In genomic region chr5:694042-694431, GRCh38 we compare ENCODE assay signal across 9 cellular contexts. TPM values are rescaled to one million over a fixed set of nuclear protein-coding genes. Genes with fewer than 3 reads are reported as not detected.
DNase-seq lines count a peak whose midpoint lies in the region; ATAC-seq, FAIRE-seq and TF ChIP-seq lines count a peak whose summit lies in the region.
"Not testable (repeated sequence)": the region's sequence is repeated elsewhere in the genome, so short reads cannot be mapped to it uniquely, and the experiment has no call there.
"Had no signal": no experiment of that assay in that cellular context is flagged by ENCODE, and none has a peak within 500 bp of the region (broad histone marks: within the 10 kb centered on the region; RNA-seq: fewer than 3 reads in every experiment).

No MANE protein-coding gene starts in this region.

- H3K27me3 Mint-ChIP-seq in Calu3 (ENCODE audit: unreplicated experiment): peaks cover 30% of the 10 kb centered on the region

- not testable (repeated sequence) for FAIRE-seq in kidney (lab: Jason Lieb, UNC); pancreas (lab: Jason Lieb, UNC)

- H3K27ac ChIP-seq in Peyer's patch (peak overlapping the region in 2 of 4 donors; percentile 83 to 90), esophagus muscularis mucosa (replicated peaks in 1 of 4) (peak overlapping the region in 3 of 4 donors; percentile 83 to 91 (median 88))
- not testable (repeated sequence) for H3K27ac ChIP-seq in kidney (ENCODE audit: low read depth in 2 of 2, low read length in 2 of 2); pancreas; tibial nerve

- not testable (repeated sequence) for TF ChIP-seq CTCF in Calu3 (IDR thresholded peaks at IDR 0.05; ENCODE audit: unreplicated experiment); Peyer's patch (IDR thresholded peaks at IDR 0.05); esophagus muscularis mucosa (IDR thresholded peaks at IDR 0.05); kidney (IDR thresholded peaks at IDR 0.05; ENCODE audit: borderline replicate concordance, extremely low read depth, insufficient read depth); pancreas (IDR thresholded peaks at IDR 0.05); tibial nerve (IDR thresholded peaks at IDR 0.05)

- H3K36me3 Mint-ChIP-seq in Calu3 (ENCODE audit: insufficient read depth, unreplicated experiment): not testable (repeated sequence)

- peak overlapping the region; percentile 51 for H3K4me3 Mint-ChIP-seq in Calu3 (ENCODE audit: low read depth, unreplicated experiment)

- not testable (repeated sequence) for DNase-seq in Calu3; esophagus muscularis mucosa (ENCODE audit: extremely low spot score); tibial nerve (ENCODE audit: low spot score in 2 of 2)
- DNase-seq in Peyer's patch (peak in 1 of 3 donors; percentile 47), kidney (peak; percentile 76), pancreas (peak in 5 of 6 donors; percentile 31 to 73 (median 66))
- DNase-seq in activated effector memory CD4-positive, alpha-beta T cell treated with anti-CD3 and anti-CD28 coated beads, Interleukin-2, amount 50 U/mL, for 16 hours: peak; percentile 70

- not testable (repeated sequence) for TF ChIP-seq POLR2A in Peyer's patch (IDR thresholded peaks at IDR 0.05); esophagus muscularis mucosa (IDR thresholded peaks at IDR 0.05; ENCODE audit: low read depth); tibial nerve (IDR thresholded peaks at IDR 0.05)

- H3K4me3 ChIP-seq in Peyer's patch (peak overlapping the region in 3 of 4 donors; percentile 56 to 95 (median 87)), esophagus muscularis mucosa (peak overlapping the region; percentile 61 to 68 (median 66)), pancreas (peak overlapping the region in 3 of 4 donors; percentile 43 to 65 (median 44)), tibial nerve (peak overlapping the region in 3 of 4 donors; percentile 42 to 67 (median 61))
- not testable (repeated sequence) for H3K4me3 ChIP-seq in kidney (ENCODE audit: low read length in 2 of 2)

- CTCF ChIA-PET in Calu3 (lab: Charles Lee): not testable (repeated sequence)

- ATAC-seq in HG03135 (IDR thresholded peaks at IDR 0.05; ENCODE audit: unreplicated experiment) (peak; percentile 11), pancreas (peak; percentile 11 to 42 (median 24))

- not testable (repeated sequence) for H3K9me3 Mint-ChIP-seq in Calu3 (ENCODE audit: low read depth, unreplicated experiment)

- H3K27me3 ChIP-seq in Peyer's patch, esophagus muscularis mucosa, pancreas, tibial nerve: not testable (repeated sequence)

- not testable (repeated sequence) for BruUV-seq in Calu3 (replicated peaks; lab: Mats Ljungman, UMichigan)

- not testable (repeated sequence) for TF ChIP-seq EP300 in esophagus muscularis mucosa (IDR thresholded peaks at IDR 0.05); tibial nerve (IDR thresholded peaks at IDR 0.05)

- WGBS in esophagus muscularis mucosa: 0% methylated on average over 2 of the region's 22 CpGs
- WGBS in pancreas, 2 donors: 0 to 7% methylated on average over 9 to 14 of the region's 22 CpGs
- no CpG with 5 or more reads among the region's 22 CpGs for WGBS in tibial nerve, 2 donors

- H3K9ac ChIP-seq in kidney (ENCODE audit: low read length in 2 of 2): not testable (repeated sequence)

- H3K36me3 ChIP-seq in Peyer's patch; esophagus muscularis mucosa; kidney (ENCODE audit: control insufficient read depth in 1 of 2, insufficient read depth in 2 of 2, low read length in 2 of 2); pancreas; tibial nerve: not testable (repeated sequence)

- not testable (repeated sequence) for H3K4me1 Mint-ChIP-seq in Calu3 (ENCODE audit: low read depth, unreplicated experiment)

- not testable (repeated sequence) for H3K9me3 ChIP-seq in Peyer's patch; kidney (ENCODE audit: control insufficient read depth in 1 of 2, low read length in 2 of 2); pancreas
- H3K9me3 ChIP-seq in esophagus muscularis mucosa (peaks cover 0 to 16% (median 6%) of the 10 kb centered on the region in 4 donors), tibial nerve (peaks cover 0 to 15% (median 2%) of the 10 kb centered on the region in 4 donors)

- H3K27ac Mint-ChIP-seq in Calu3 (ENCODE audit: unreplicated experiment): not testable (repeated sequence)

- not testable (repeated sequence) for H3K4me1 ChIP-seq in Peyer's patch; esophagus muscularis mucosa; kidney (ENCODE audit: control insufficient read depth in 1 of 2, insufficient read depth in 1 of 2, low read depth in 1 of 2, low read length in 2 of 2); pancreas; tibial nerve

- intact Hi-C loops in Calu3 (cut with micrococcal nuclease; ENCODE audit: unreplicated experiment); esophagus muscularis mucosa (cut with DNase I); kidney (cut with DNase I); pancreas (cut with DNase I): not testable (repeated sequence)

RNA-seq across cellular contexts. Expression of gene TPPP, which starts 0.9 kb away (rescaled TPM):
- total RNA-seq in Calu3 (2022) (0.38 and 0.51 TPM in 2 replicates), Peyer's patch (10 to 100 TPM in 3 of 4 donors, 1 to 10 TPM in 1; 7.4 to 60.5 (median 14.5) TPM), esophagus muscularis mucosa (10 to 100 TPM; 19.5 to 45.7 (median 34.5) TPM), kidney (6.9 TPM), pancreas (1 to 10 TPM; 2.1 to 4.3 (median 2.6) TPM), tibial nerve (1 to 10 TPM; 1.7 to 5.5 (median 4.0) TPM)
- polyA plus RNA-seq in kidney (ENCODE audit: insufficient read depth, low read depth, low replicate concordance) (5.8 TPM), pancreas (1 to 10 TPM; 2.7 to 6.4 TPM)
- total RNA-seq: LHCN-M2 had no signal
